In the genomic region with DNA sequence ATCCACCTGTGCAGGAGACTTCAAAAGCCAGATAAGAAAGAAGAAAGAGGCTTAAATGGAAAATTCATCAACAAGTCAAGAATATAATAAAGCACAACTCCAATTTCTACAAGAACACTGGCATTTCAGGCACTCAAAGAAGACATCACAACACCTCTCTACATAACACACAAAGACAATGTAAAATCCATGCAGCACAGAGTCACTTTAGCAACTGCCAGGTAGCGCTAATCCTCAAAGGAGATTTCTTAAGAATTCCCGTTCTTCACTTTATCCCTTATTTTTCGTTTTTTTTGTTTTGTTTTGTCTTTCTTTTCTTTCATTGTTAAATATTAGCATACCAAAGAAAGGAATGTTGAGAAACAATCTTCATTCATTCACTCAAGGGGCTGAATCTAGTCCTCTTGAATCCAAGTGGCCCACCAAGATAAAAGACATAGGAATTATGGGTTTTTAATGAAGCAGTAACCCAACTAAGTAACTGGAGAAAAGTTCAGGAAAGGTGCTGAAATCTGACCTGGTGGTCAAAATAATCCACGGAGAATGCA, we compare ENCODE assay signal across 24 cellular contexts.
DNase-seq lines count a peak whose midpoint lies in the region; ATAC-seq, FAIRE-seq and TF ChIP-seq lines count a peak whose summit lies in the region.
"Had no signal": no experiment of that assay in that cellular context is flagged by ENCODE, and none has a peak within 500 bp of the region (broad histone marks: within the 10 kb centered on the region; RNA-seq: fewer than 3 reads in every experiment).

No MANE protein-coding gene starts in this region.

- no peaks in the 10 kb centered on the region for H3K27me3 ChIP-seq in HepG2 (ENCODE audit: control insufficient read depth in 1 of 2, insufficient read depth in 2 of 2, low read length in 2 of 2)
- no peaks in the 10 kb centered on the region for H3K27me3 ChIP-seq in right lobe of liver
- H3K27me3 ChIP-seq: pancreas had no signal

- in situ Hi-C loops in HepG2 (cut with HindIII; ENCODE audit: extremely low pct_ligation_motif_present, low pct_unique_long_range_greater_than_20kb) = no loop called here

- no peak for DNase-seq in HepG2 (ENCODE audit: low spot score)
- no peak for DNase-seq in right lobe of liver
- peak; percentile 13 for DNase-seq in iPS-NIHi11 (ENCODE audit: low spot score)
- DNase-seq in superior temporal gyrus (ENCODE audit: extremely low spot score) = no peak
- DNase-seq in central memory CD4-positive, alpha-beta T cell = no peak
- no peak for DNase-seq in stimulated activated CD4-positive, alpha-beta T cell treated with anti-CD3 and anti-CD28 coated beads, Interleukin-4, amount 100 ng/mL, for 24 hours
- no peak for DNase-seq in cerebellum (ENCODE audit: low spot score)
- DNase-seq: 8988T; activated CD4-positive, alpha-beta T cell treated with anti-CD3 and anti-CD28 coated beads for 4 hours; activated CD8-positive, alpha-beta memory T cell treated with anti-CD3 and anti-CD28 coated beads for 24 hours; activated effector memory CD4-positive, alpha-beta T cell treated with Interleukin-2 at 50 U/mL for 16 hours; effector memory CD8-positive, alpha-beta T cell; left cardiac atrium; pancreas; stimulated activated naive CD4-positive, alpha-beta T cell treated with Interleukin-2 at 50 U/mL for 16 hours had no signal

- no peak for TF ChIP-seq CTCF in HepG2 (CRISPR knock-in tag; IDR thresholded peaks at IDR 0.05)
- TF ChIP-seq CTCF in right lobe of liver (IDR thresholded peaks at IDR 0.05) = no peak
- no peak for TF ChIP-seq CTCF in brain (conservative IDR thresholded peaks at IDR 0.05)

- no TSS peak for BruUV-seq in HepG2 (replicated peaks; lab: Mats Ljungman, UMichigan)

- H3K79me2 ChIP-seq in HepG2 (ENCODE audit: insufficient read depth, low read length) = peaks cover 31% of the 10 kb centered on the region

- 49% methylated on average over 4 of the region's 4 CpGs for WGBS in HepG2 (ENCODE audit: low lambda C conversion rate)
- 45% methylated on average over 4 of the region's 4 CpGs for WGBS in right lobe of liver (ENCODE audit: insufficient coverage, low coverage, low lambda C conversion rate, missing lambda C conversion rate)

- H3K4me1 ChIP-seq in HepG2 (ENCODE audit: insufficient read depth, low read length) (peaks cover 49% of the 10 kb centered on the region), right lobe of liver (peaks cover 0 to 33% (median 15%) of the 10 kb centered on the region in 4 donors)
- H3K4me1 ChIP-seq: pancreas had no signal

- H4K20me1 ChIP-seq in HepG2 (ENCODE audit: insufficient read depth, low read length) = no peaks in the 10 kb centered on the region

- peak overlapping the region in 4 of 5 experiments; percentile 73 to 96 (median 84) for H3K27ac Mint-ChIP-seq in brain
- H3K27ac Mint-ChIP-seq: activated naive CD8-positive, alpha-beta T cell; effector memory CD8-positive, alpha-beta T cell; natural killer cell treated with Interleukin-12 subunit alpha and Interleukin-12 subunit beta and Interleukin-15 and Interleukin-18, amount 100 ng/mL, for 72 hours; T-helper 2 cell treated with Interferon-gamma antibody and Interleukin-4, amounts not matched to agents 5 μg/mL and 100 μg/mL, for 36 hours had no signal

- no peaks in the 10 kb centered on the region for H3K9me3 Mint-ChIP-seq in brain
- H3K9me3 Mint-ChIP-seq: effector memory CD8-positive, alpha-beta T cell; natural killer cell treated with Interleukin-12 subunit alpha and Interleukin-12 subunit beta and Interleukin-15 and Interleukin-18, amount 100 ng/mL, for 72 hours; T-helper 2 cell treated with Interferon-gamma antibody and Interleukin-4, amounts not matched to agents 5 μg/mL and 100 μg/mL, for 36 hours had no signal

- no peaks in the 10 kb centered on the region for H3K36me3 Mint-ChIP-seq in brain
- H3K36me3 Mint-ChIP-seq: activated naive CD8-positive, alpha-beta T cell; natural killer cell treated with Interleukin-12 subunit alpha and Interleukin-12 subunit beta and Interleukin-15 and Interleukin-18, amount 100 ng/mL, for 72 hours had no signal

- no peak overlapping the region; the same call in 1 of the 2 replicates for H3K9ac ChIP-seq in HepG2 (ENCODE audit: insufficient read depth, low read depth, low read length)

- CTCF ChIA-PET in HepG2 (lab: Yijun Ruan, JAX; ENCODE audit: low intra/inter-chr PET ratio, low total read pairs) = no interaction called here

- peak overlapping the region; percentile 71 for H3K4me2 ChIP-seq in HepG2 (ENCODE audit: low read depth, low read length)

- TF ChIP-seq EP300 in HepG2 (IDR thresholded peaks at IDR 0.05; ENCODE audit: low read depth in 2 of 2, low read length in 2 of 2) = no peak
- no peak for TF ChIP-seq EP300 in HepG2 (CRISPR knock-in tag; IDR thresholded peaks at IDR 0.05; ENCODE audit: borderline replicate concordance)

- POLR2A ChIA-PET in HepG2 (lab: Yijun Ruan, JAX) = interaction anchor here (1.0 to 1.6 kb wide), 3 partner anchors 93 to 116 kb away, joined by 3 to 5 read pairs (median 4); a partner anchor contains a TSS

- H3K27me3 Mint-ChIP-seq in brain = no peaks in the 10 kb centered on the region

- peaks cover 66% of the 10 kb centered on the region for H3K4me1 Mint-ChIP-seq in brain

- intact Hi-C loops in HepG2 (cut with micrococcal nuclease; ENCODE audit: unreplicated experiment) (loop anchor here (2.0 to 5.0 kb wide), 2 partner anchors 30 to 93 kb away; a partner anchor contains a TSS), right lobe of liver (cut with DNase I) (no loop called here)

- H3K36me3 ChIP-seq in HepG2 (replicated peaks in 1 of 2; ENCODE audit: control insufficient read depth in 1 of 2, insufficient read depth in 2 of 2, low read length in 2 of 2) = no peaks in the 10 kb centered on the region
- H3K36me3 ChIP-seq in right lobe of liver = no peaks in the 10 kb centered on the region
- H3K36me3 ChIP-seq: pancreas had no signal

- FAIRE-seq in HepG2 (lab: Jason Lieb, UNC) = no peak
- FAIRE-seq: bronchial epithelial cell, pancreas, RCC 7860 had no signal

- no peak; the same call in 2 of the 3 replicates for ATAC-seq in HepG2
- ATAC-seq in right lobe of liver = no peak
- ATAC-seq: effector memory CD8-positive, alpha-beta T cell; natural killer cell treated with Interleukin-12 subunit alpha and Interleukin-12 subunit beta and Interleukin-15 and Interleukin-18, amount 100 ng/mL, for 72 hours had no signal

- peak overlapping the region; percentile 17 for H3K27ac ChIP-seq in HepG2 (ENCODE audit: extremely low read length, insufficient read depth, low read length)
- H3K27ac ChIP-seq in right lobe of liver = no peak overlapping the region
- H3K27ac ChIP-seq: C4-2B, coronary artery, pancreas, skin epidermis had no signal

- TF ChIP-seq POLR2A in HepG2 (IDR thresholded peaks at IDR 0.05; ENCODE audit: insufficient read depth in 1 of 2, low read depth in 2 of 2, low read length in 2 of 2) (no peak), right lobe of liver (IDR thresholded peaks at IDR 0.05) (no peak)

- TF ChIP-seq RAD21 in HepG2 (CRISPR knock-in tag; IDR thresholded peaks at IDR 0.05) = no peak

- H3K9me3 ChIP-seq in HepG2 (ENCODE audit: low read length) = no peaks in the 10 kb centered on the region
- H3K9me3 ChIP-seq in right lobe of liver = no peaks in the 10 kb centered on the region
- H3K9me3 ChIP-seq: pancreas had no signal

- peak overlapping the region in 1 of 3 experiments; percentile 27; a peak in 1 of 6 replicates for H3K4me3 ChIP-seq in HepG2 (replicated peaks in 1 of 3; ENCODE audit: insufficient read depth in 1 of 3, low read depth in 2 of 3, low read length in 3 of 3)
- H3K4me3 ChIP-seq in right lobe of liver = no peak overlapping the region
- H3K4me3 ChIP-seq: coronary artery, pancreas, skin epidermis had no signal

- H3K4me3 Mint-ChIP-seq in brain = peak overlapping the region in 4 of 5 experiments; percentile 47 to 62 (median 50)
- H3K4me3 Mint-ChIP-seq: activated naive CD8-positive, alpha-beta T cell; effector memory CD8-positive, alpha-beta T cell; natural killer cell treated with Interleukin-12 subunit alpha and Interleukin-12 subunit beta and Interleukin-15 and Interleukin-18, amount 100 ng/mL, for 72 hours; T-helper 2 cell treated with Interferon-gamma antibody and Interleukin-4, amounts not matched to agents 5 μg/mL and 100 μg/mL, for 36 hours had no signal

- H2AFZ ChIP-seq in HepG2 (ENCODE audit: low read length) = no peak overlapping the region

TF ChIP-seq in HepG2, 621 proteins besides CTCF, POLR2A, EP300 and RAD21:
- TF ChIP-seq CBX1 (IDR thresholded peaks at IDR 0.05; ENCODE audit: low read depth) (no peak), NR2F2 (IDR thresholded peaks at IDR 0.05; ENCODE audit: borderline replicate concordance, low read depth) (no peak), ZNF652 (CRISPR knock-in tag; IDR thresholded peaks at IDR 0.05; ENCODE audit: borderline replicate concordance, low read depth) (no peak), KLF9 (CRISPR knock-in tag; IDR thresholded peaks at IDR 0.05; ENCODE audit: low read depth) (no peak), ZFX (CRISPR knock-in tag; IDR thresholded peaks at IDR 0.05; ENCODE audit: low read depth) (no peak), NFKBIZ (CRISPR knock-in tag; IDR thresholded peaks at IDR 0.05) (no peak), MTF1 (CRISPR knock-in tag; IDR thresholded peaks at IDR 0.05) (no peak), ZNF225 (CRISPR knock-in tag; IDR thresholded peaks at IDR 0.05) (no peak), ZNF354B (CRISPR knock-in tag; IDR thresholded peaks at IDR 0.05) (no peak), ELF3 (CRISPR knock-in tag; IDR thresholded peaks at IDR 0.05) (no peak)
- TF ChIP-seq, protein P1, sequence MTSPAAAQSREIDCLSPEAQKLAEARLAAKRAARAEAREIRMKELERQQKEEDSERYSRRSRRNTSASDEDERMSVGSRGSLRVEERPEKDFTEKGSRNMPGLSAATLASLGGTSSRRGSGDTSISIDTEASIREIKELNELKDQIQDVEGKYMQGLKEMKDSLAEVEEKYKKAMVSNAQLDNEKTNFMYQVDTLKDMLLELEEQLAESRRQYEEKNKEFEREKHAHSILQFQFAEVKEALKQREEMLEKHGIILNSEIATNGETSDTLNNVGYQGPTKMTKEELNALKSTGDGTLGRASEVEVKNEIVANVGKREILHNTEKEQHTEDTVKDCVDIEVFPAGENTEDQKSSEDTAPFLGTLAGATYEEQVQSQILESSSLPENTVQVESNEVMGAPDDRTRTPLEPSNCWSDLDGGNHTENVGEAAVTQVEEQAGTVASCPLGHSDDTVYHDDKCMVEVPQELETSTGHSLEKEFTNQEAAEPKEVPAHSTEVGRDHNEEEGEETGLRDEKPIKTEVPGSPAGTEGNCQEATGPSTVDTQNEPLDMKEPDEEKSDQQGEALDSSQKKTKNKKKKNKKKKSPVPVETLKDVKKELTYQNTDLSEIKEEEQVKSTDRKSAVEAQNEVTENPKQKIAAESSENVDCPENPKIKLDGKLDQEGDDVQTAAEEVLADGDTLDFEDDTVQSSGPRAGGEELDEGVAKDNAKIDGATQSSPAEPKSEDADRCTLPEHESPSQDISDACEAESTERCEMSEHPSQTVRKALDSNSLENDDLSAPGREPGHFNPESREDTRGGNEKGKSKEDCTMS (CRISPR knock-in tag; conservative IDR thresholded peaks at IDR 0.05) = no peak
